In the genomic region with DNA sequence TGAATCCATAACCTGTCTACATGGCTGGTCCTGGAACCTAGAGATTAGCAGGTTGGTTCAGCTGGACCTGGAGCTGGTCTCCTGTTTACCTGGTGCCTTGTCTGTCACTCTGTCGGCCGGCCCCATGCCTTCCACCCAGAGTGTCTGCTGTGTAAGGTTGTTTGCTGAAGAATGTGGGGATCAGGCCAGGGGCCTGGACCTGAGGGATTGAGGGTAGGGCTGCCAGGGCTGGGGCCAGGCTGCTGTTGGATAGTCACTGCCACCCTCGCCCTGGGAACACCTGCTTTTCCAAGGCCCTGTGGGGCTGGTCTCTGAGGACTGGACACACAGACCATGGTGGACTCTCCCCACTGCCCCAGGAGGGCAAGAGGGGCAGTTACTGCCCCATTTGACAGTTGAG, we compare ENCODE assay signal across 10 cellular contexts. TPM values are rescaled to one million over a fixed set of nuclear protein-coding genes. Genes with fewer than 3 reads are reported as not detected.
DNase-seq lines count a peak whose midpoint lies in the region; ATAC-seq, FAIRE-seq and TF ChIP-seq lines count a peak whose summit lies in the region.
"Had no signal": no experiment of that assay in that cellular context is flagged by ENCODE, and none has a peak within 500 bp of the region (broad histone marks: within the 10 kb centered on the region; RNA-seq: fewer than 3 reads in every experiment).

No MANE protein-coding gene starts in this region.

- no peak for ATAC-seq in HCT116

- no peaks in the 10 kb centered on the region for H3K27me3 ChIP-seq in HCT116 (ENCODE audit: insufficient read depth, low read length)
- H3K27me3 ChIP-seq in astrocyte (ENCODE audit: insufficient read depth, low read length), result no peaks in the 10 kb centered on the region
- H3K27me3 ChIP-seq in liver (ENCODE audit: control insufficient read depth in 4 of 4, insufficient read depth in 4 of 4, low read length in 3 of 4), result no peaks in the 10 kb centered on the region
- H3K27me3 ChIP-seq in subcutaneous abdominal adipose tissue (ENCODE audit: control insufficient read depth in 5 of 5, insufficient read depth in 4 of 5, low read length in 5 of 5), result no peaks in the 10 kb centered on the region

- intact Hi-C loops in HCT116 (cut with micrococcal nuclease), result loop anchor here (10.0 kb wide), 1 partner anchor 227 kb away; a partner anchor contains a TSS

- no peaks in the 10 kb centered on the region for H3K9me3 Mint-ChIP-seq in astrocyte (ENCODE audit: unreplicated experiment)

- TF ChIP-seq POLR2A in HCT116 (IDR thresholded peaks at IDR 0.05; ENCODE audit: borderline replicate concordance, extremely low read depth, insufficient read depth, insufficient read length), result no peak

- H3K36me3 ChIP-seq in HCT116 (ENCODE audit: control insufficient read depth in 1 of 2, insufficient read depth in 2 of 2, low read length in 2 of 2), result no peaks in the 10 kb centered on the region
- H3K36me3 ChIP-seq in astrocyte (ENCODE audit: insufficient read depth, low read length), result no peaks in the 10 kb centered on the region
- no peaks in the 10 kb centered on the region for H3K36me3 ChIP-seq in liver (ENCODE audit: control insufficient read depth in 4 of 4, insufficient read depth in 3 of 4, low read depth in 1 of 4, low read length in 3 of 4)
- H3K36me3 ChIP-seq in subcutaneous abdominal adipose tissue (ENCODE audit: control insufficient read depth in 5 of 5, insufficient read depth in 5 of 5, low read length in 5 of 5), result peaks cover 0 to 10% (median 7%) of the 10 kb centered on the region in 5 donors

- TF ChIP-seq RAD21 in HCT116 (IDR thresholded peaks at IDR 0.05; ENCODE audit: low read depth), result no peak
- no peak for TF ChIP-seq RAD21 in liver (IDR thresholded peaks at IDR 0.05)

- RAD21 ChIA-PET in HCT116 (lab: Charles Lee; ENCODE audit: low non-redundant PET in 1 of 2, low total read pairs in 2 of 2, uncharacterized antibody in 2 of 2, unreplicated experiment in 2 of 2), result interaction anchor here in 1 of 2 experiments (1.2 kb wide), 1 partner anchor 112 kb away, joined by 3 read pairs; no protein-coding TSS in a partner anchor

- 24% methylated on average over 3 of the region's 3 CpGs for WGBS in liver

- no peak for DNase-seq in HCT116 (ENCODE audit: low read depth, low spot score)
- DNase-seq in astrocyte (ENCODE audit: low read depth), result no peak
- no peak for DNase-seq in RPMI8226
- DNase-seq in C1 segment of cervical spinal cord (lab: John Stamatoyannopoulos, UW), result no peak
- no peak for DNase-seq in KG1 (lab: John Stamatoyannopoulos, UW)
- DNase-seq: hippocampal formation, occipital lobe had no signal

- H3K4me3 Mint-ChIP-seq in astrocyte (ENCODE audit: unreplicated experiment), result peak overlapping the region; percentile 96

- H2AFZ ChIP-seq in HCT116 (ENCODE audit: low read depth, low read length, poor library complexity, severe bottlenecking) (no peak overlapping the region), astrocyte (ENCODE audit: low read depth, low read length) (no peak overlapping the region)

- no peak for FAIRE-seq in astrocyte (lab: Jason Lieb, UNC)

- H4K20me1 ChIP-seq in HCT116 (ENCODE audit: insufficient read depth) (no peaks in the 10 kb centered on the region), astrocyte (ENCODE audit: insufficient read depth, low read length) (peaks cover 23% of the 10 kb centered on the region)

- H3K27ac Mint-ChIP-seq in astrocyte (ENCODE audit: unreplicated experiment), result peak overlapping the region; percentile 66

- peaks cover 19 to 35% of the 10 kb centered on the region in 2 experiments for H3K4me1 ChIP-seq in HCT116 (ENCODE audit: control insufficient read depth in 1 of 2, insufficient read depth in 2 of 2, low read length in 2 of 2)
- H3K4me1 ChIP-seq in astrocyte (ENCODE audit: insufficient read depth, low read length), result peaks cover 22% of the 10 kb centered on the region
- H3K4me1 ChIP-seq in liver (ENCODE audit: control insufficient read depth in 4 of 4, insufficient read depth in 4 of 4, low read length in 3 of 4), result peaks cover 25 to 84% (median 65%) of the 10 kb centered on the region in 4 donors
- peaks cover 4 to 86% (median 63%) of the 10 kb centered on the region in 5 donors for H3K4me1 ChIP-seq in subcutaneous abdominal adipose tissue (ENCODE audit: control insufficient read depth in 5 of 5, insufficient read depth in 5 of 5, low read length in 5 of 5)

- H3K4me3 ChIP-seq in HCT116 (replicated peaks in 1 of 2; ENCODE audit: low read depth in 1 of 2, low read length in 2 of 2) (peak overlapping the region; percentile 60 to 77), astrocyte (ENCODE audit: insufficient read depth, low read depth, low read length) (peak overlapping the region; percentile 69), liver (ENCODE audit: low read depth in 1 of 3, low read length in 3 of 3) (peak overlapping the region; percentile 89 to 99 (median 89)), subcutaneous abdominal adipose tissue (ENCODE audit: low read depth in 1 of 5, low read length in 5 of 5) (peak overlapping the region; percentile 68 to 89 (median 82))

- peak overlapping the region; percentile 99 for H3K4me2 ChIP-seq in HCT116 (ENCODE audit: low read length)
- H3K4me2 ChIP-seq in astrocyte (ENCODE audit: low read length), result peak overlapping the region; percentile 95

- H3K9me3 ChIP-seq in HCT116 (ENCODE audit: control insufficient read depth in 1 of 2, insufficient read depth in 1 of 2, low read depth in 1 of 2, low read length in 2 of 2) (no peaks in the 10 kb centered on the region), astrocyte (ENCODE audit: insufficient read depth, low read depth, low read length) (no peaks in the 10 kb centered on the region), liver (ENCODE audit: control insufficient read depth in 4 of 4, low read length in 3 of 4) (no peaks in the 10 kb centered on the region), subcutaneous abdominal adipose tissue (ENCODE audit: control insufficient read depth in 5 of 5, low read length in 5 of 5) (no peaks in the 10 kb centered on the region)

- POLR2A ChIA-PET in HCT116 (lab: Charles Lee), result no interaction called here

- H3K36me3 Mint-ChIP-seq in astrocyte (ENCODE audit: low read depth, unreplicated experiment), result no peaks in the 10 kb centered on the region

- CTCF ChIA-PET in HCT116 (lab: Charles Lee), result no interaction called here

- TF ChIP-seq CTCF in HCT116 (IDR thresholded peaks at IDR 0.05 in 2 of 3, conservative IDR thresholded peaks at IDR 0.05 in 1 of 3; ENCODE audit: borderline replicate concordance in 1 of 3, insufficient read depth in 1 of 3, low read depth in 2 of 3, low read length in 2 of 3) (no peak), astrocyte (IDR thresholded peaks at IDR 0.05; ENCODE audit: insufficient read depth, low read depth, low read length) (no peak), liver (IDR thresholded peaks at IDR 0.05; ENCODE audit: low read depth, low read length, missing input control) (no peak)

- H3K27ac ChIP-seq in HCT116 (ENCODE audit: low read depth, low read length) (peak overlapping the region; percentile 72; the same call in 1 of the 2 replicates), astrocyte (ENCODE audit: low read depth, low read length) (no peak overlapping the region), liver (ENCODE audit: low read depth in 1 of 2, low read length in 2 of 2) (peak overlapping the region; percentile 49 to 65), subcutaneous abdominal adipose tissue (ENCODE audit: low read depth, low read length) (peak overlapping the region; percentile 14)

- no peaks in the 10 kb centered on the region for H3K9me2 ChIP-seq in HCT116 (ENCODE audit: insufficient read depth)

- H3K4me1 Mint-ChIP-seq in astrocyte (ENCODE audit: low read depth, unreplicated experiment), result peaks cover 10% of the 10 kb centered on the region

- H3K9ac ChIP-seq in HCT116 (ENCODE audit: low read length), result peak overlapping the region; percentile 76
- H3K9ac ChIP-seq in astrocyte (ENCODE audit: low read length), result peak overlapping the region; percentile 65
- H3K9ac ChIP-seq in liver (ENCODE audit: low read depth in 1 of 2, low read length in 2 of 2), result peak overlapping the region; percentile 64 to 94
- peak overlapping the region in 3 of 5 donors; percentile 2 to 64 (median 63) for H3K9ac ChIP-seq in subcutaneous abdominal adipose tissue (ENCODE audit: low read length in 5 of 5)

- BruUV-seq in HCT116 (replicated peaks; lab: Mats Ljungman, UMichigan), result no TSS peak

- no peaks in the 10 kb centered on the region for H3K27me3 Mint-ChIP-seq in astrocyte (ENCODE audit: low read depth, unreplicated experiment)

- peaks cover 14% of the 10 kb centered on the region; the same call in 1 of the 2 replicates for H3K79me2 ChIP-seq in HCT116 (ENCODE audit: insufficient read depth, low read length)
- H3K79me2 ChIP-seq in astrocyte (ENCODE audit: insufficient read depth, low read length), result peaks cover 30% of the 10 kb centered on the region

TF ChIP-seq in HCT116, 20 proteins besides CTCF, POLR2A, EP300 and RAD21:
- TF ChIP-seq FOSL1 (IDR thresholded peaks at IDR 0.05; ENCODE audit: low read depth), result no peak
TF ChIP-seq in HCT116: peak in this region for 0.

TF ChIP-seq in liver, 16 proteins besides CTCF, POLR2A, EP300 and RAD21 (continues in another document):
- TF ChIP-seq TAF1 (conservative IDR thresholded peaks at IDR 0.05), result no peak
- no peak for TF ChIP-seq FOXA2 (IDR thresholded peaks at IDR 0.05)

RNA-seq across cellular contexts. Expression of a gene that starts 1.4 kb away (rescaled TPM):
- total RNA-seq in HCT116 (2021; ENCODE audit: unreplicated experiment), result 58.4 TPM
- 45.9 and 52.4 TPM in 2 replicates for polyA plus RNA-seq in HCT116 (2012)
- total RNA-seq in astrocyte, result 92.5 and 106 TPM in 2 replicates
- total RNA-seq in liver, result 10 to 100 TPM; 36.6 to 85.8 TPM
- 100 to 1,000 TPM in 1 of 2 donors, 10 to 100 TPM in 1; 62.4 to 205 TPM for polyA plus RNA-seq in liver

RNA-seq across cellular contexts. Expression of a gene that starts 8.6 kb away (rescaled TPM):
- total RNA-seq in HCT116 (2021; ENCODE audit: unreplicated experiment) (226 TPM), astrocyte (2.1 and 2.9 TPM in 2 replicates), liver (1 to 10 TPM; 1.3 to 8.4 TPM)
- polyA plus RNA-seq in HCT116 (2012), result 110 and 125 TPM in 2 replicates
- polyA plus RNA-seq in liver, result 10 to 100 TPM in 1 of 2 donors, 1 to 10 TPM in 1; 9.9 to 20.6 TPM
- total RNA-seq: bronchial epithelial cell, occipital lobe had no signal

RNA-seq across cellular contexts. Expression of a gene that starts 18.5 kb away (rescaled TPM):
- total RNA-seq in HCT116 (2021; ENCODE audit: unreplicated experiment) (57.4 TPM), astrocyte (46.0 and 50.0 TPM in 2 replicates), liver (10 to 100 TPM; 12.8 to 19.7 TPM)
- polyA plus RNA-seq in HCT116 (2012), result 32.0 and 33.0 TPM in 2 replicates
- polyA plus RNA-seq in liver, result 10 to 100 TPM in 1 of 2 donors, 1 to 10 TPM in 1; 2.7 to 28.4 TPM

RNA-seq across cellular contexts. Expression of a gene that starts 19.5 kb away (rescaled TPM):
- 40.1 TPM for total RNA-seq in HCT116 (2021; ENCODE audit: unreplicated experiment)
- polyA plus RNA-seq in HCT116 (2012), result 27.3 and 28.3 TPM in 2 replicates
- 13.2 and 13.7 TPM in 2 replicates for total RNA-seq in astrocyte
- total RNA-seq in liver, result 10 to 100 TPM; 10.4 to 12.7 TPM
- polyA plus RNA-seq in liver, result 100 to 1,000 TPM in 1 of 2 donors, 10 to 100 TPM in 1; 25.4 to 166 TPM

RNA-seq across cellular contexts. Expression of a gene that starts 19.6 kb away (rescaled TPM):
- total RNA-seq in HCT116 (2021; ENCODE audit: unreplicated experiment) (74.1 TPM), astrocyte (89.5 and 94.6 TPM in 2 replicates), liver (10 to 100 TPM; 28.3 to 51.2 TPM)
- 62.2 and 63.0 TPM in 2 replicates for polyA plus RNA-seq in HCT116 (2012)
- 10 to 100 TPM; 23.3 to 29.1 TPM for polyA plus RNA-seq in liver

Comparison
In these comparisons a context has a peak if more than half of its experiments do, and no peak if none do; other contexts are left out.
1. RNA of a gene that starts 8.6 kb away (total RNA-seq): 226 TPM in HCT116 (single experiment); 1.3 to 8.4 TPM in liver and 2.1 to 2.9 TPM in astrocyte; every median in the first group is over 10 times any median in the second.
2. Peak in every context shown above with its lines, with median percentiles within 50 percentile points of each other: H3K4me3 ChIP-seq and H3K9ac ChIP-seq.